ENCODE assay signal across 23 cellular contexts in the genomic region with DNA sequence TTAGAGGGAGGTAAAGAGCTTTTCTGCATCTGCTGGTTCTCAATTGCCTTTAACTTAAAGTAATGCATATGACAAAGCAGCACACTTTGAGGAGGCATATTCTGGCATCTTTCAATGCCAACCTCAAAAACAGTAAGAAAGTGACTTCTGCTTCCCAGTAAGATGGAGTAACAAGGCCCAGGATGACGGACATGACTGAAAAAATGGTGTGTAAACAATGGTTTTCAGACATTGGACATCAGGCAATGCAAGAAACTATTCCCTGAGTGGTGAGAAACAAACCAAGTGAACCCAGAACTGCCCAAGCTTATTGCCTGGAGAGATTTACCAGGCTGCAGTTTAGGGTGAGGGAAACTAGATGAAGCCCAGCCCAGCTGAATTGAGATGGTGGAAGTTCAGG.
"Had no signal": no experiment of that assay in that cellular context is flagged by ENCODE, and none has a peak within 500 bp of the region (broad histone marks: within the 10 kb centered on the region; RNA-seq: fewer than 3 reads in every experiment).

No MANE protein-coding gene starts in this region.

- H3K4me3 ChIP-seq: dorsolateral prefrontal cortex, esophagus muscularis mucosa, gastrocnemius medialis, heart right ventricle, ovary, right atrium auricular region, tibial artery, upper lobe of right lung, vagina had no signal

- H3K27ac ChIP-seq: dorsolateral prefrontal cortex, epithelial cell of prostate, esophagus muscularis mucosa, gastrocnemius medialis, heart right ventricle, neutrophil, ovary, right atrium auricular region, tibial artery, upper lobe of right lung, vagina had no signal

- DNase-seq: cortex of kidney; dorsolateral prefrontal cortex; effector memory CD4-positive, alpha-beta T cell; gastrocnemius medialis; heart right ventricle; hypothalamus; kidney glomerular epithelial cell; mammary epithelial cell; naive B cell; ovary; stimulated activated CD4-positive, alpha-beta T cell treated with anti-CD3 and anti-CD28 coated beads, Interleukin-4, amount 100 ng/mL, for 1 hour; stimulated activated CD8-positive, alpha-beta memory T cell treated with anti-CD3 and anti-CD28 coated beads, Interleukin-4, amount 100 ng/mL, for 48 hours; stimulated activated naive CD8-positive, alpha-beta T cell treated with anti-CD3 and anti-CD28 coated beads, Interleukin-15, Interleukin-2, amounts not matched to agents 100 U/mL and 50 U/mL, for 24 hours; tibial artery; upper lobe of right lung had no signal

- H3K4me1 ChIP-seq: esophagus muscularis mucosa, gastrocnemius medialis, heart right ventricle, right atrium auricular region, tibial artery, upper lobe of right lung, vagina had no signal

- ATAC-seq: gastrocnemius medialis; heart right ventricle; left lobe of liver; stimulated activated effector memory CD8-positive, alpha-beta T cell treated with anti-CD3 and anti-CD28 coated beads, Interleukin-12 subunit alpha, Interleukin-12 subunit beta, amount 100 ng/mL, for 72 hours; stimulated activated naive CD8-positive, alpha-beta T cell treated with anti-CD3 and anti-CD28 coated beads, Interleukin-15, Interleukin-2, amounts not matched to agents 100 U/mL and 50 U/mL, for 24 hours; upper lobe of right lung had no signal

- FAIRE-seq: islet of Langerhans had no signal

- H3K27me3 ChIP-seq: esophagus muscularis mucosa, gastrocnemius medialis, neutrophil, ovary, right atrium auricular region, tibial artery, upper lobe of right lung, vagina had no signal

- H3K9me3 ChIP-seq: esophagus muscularis mucosa, gastrocnemius medialis, heart right ventricle, neutrophil, ovary, right atrium auricular region, tibial artery, upper lobe of right lung, vagina had no signal

- H3K36me3 ChIP-seq: esophagus muscularis mucosa, gastrocnemius medialis, heart right ventricle, neutrophil, ovary, right atrium auricular region, tibial artery, upper lobe of right lung, vagina had no signal
